In the genomic region with DNA sequence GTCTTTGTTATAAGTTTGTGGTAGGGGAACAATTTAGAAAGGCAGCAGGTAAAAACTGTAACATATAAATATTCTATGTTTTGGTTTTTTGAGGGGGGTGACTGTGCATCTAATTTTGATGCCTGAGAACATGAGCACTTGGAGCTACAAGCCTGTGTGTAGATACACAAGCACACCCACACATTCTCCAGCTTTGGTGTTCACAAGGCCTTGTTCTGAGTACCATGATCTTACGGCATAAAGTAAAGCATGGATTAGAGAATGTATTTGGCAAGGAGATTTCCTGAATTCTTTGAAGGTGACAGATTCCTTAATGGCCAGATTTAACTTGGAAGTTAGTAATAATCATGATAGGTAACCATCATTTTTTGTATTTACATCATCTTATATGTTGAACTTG, we compare ENCODE assay signal across 13 cellular contexts. TPM values are rescaled to one million over a fixed set of nuclear protein-coding genes. Genes with fewer than 3 reads are reported as not detected.
DNase-seq lines count a peak whose midpoint lies in the region; FAIRE-seq and TF ChIP-seq lines count a peak whose summit lies in the region.
"Had no signal": no experiment of that assay in that cellular context is flagged by ENCODE, and none has a peak within 500 bp of the region (broad histone marks: within the 10 kb centered on the region; RNA-seq: fewer than 3 reads in every experiment).

No MANE protein-coding gene starts in this region.

- DNase-seq in GM23248: peak; percentile 34
- peak; percentile 12 for DNase-seq in MG63
- peak; percentile 67 for DNase-seq in astrocyte (ENCODE audit: low read depth)
- DNase-seq in osteoblast (ENCODE audit: insufficient read length, low spot score, missing footprints): no peak
- no peak for DNase-seq in WERI-Rb-1
- no peak for DNase-seq in NCI-H2196 treated with DMSO at 0.1 percent for 48 hours (lab: John Stamatoyannopoulos, UW; ENCODE audit: unreplicated experiment)
- no peak for DNase-seq in T1000 (lab: John Stamatoyannopoulos, UW)
- no peak for DNase-seq in NCI-H1105 treated with DMSO at 0.1 percent for 48 hours (lab: John Stamatoyannopoulos, UW)
- DNase-seq: NCI-H1048, NCI-H345, Peyer's patch had no signal

- no peak overlapping the region for H3K27ac Mint-ChIP-seq in astrocyte (ENCODE audit: unreplicated experiment)

- no peaks in the 10 kb centered on the region for H3K9me3 ChIP-seq in GM23248 (ENCODE audit: low read depth)
- peaks cover 2% of the 10 kb centered on the region; the same call in 1 of the 2 replicates for H3K9me3 ChIP-seq in MG63
- H3K9me3 ChIP-seq in astrocyte (ENCODE audit: insufficient read depth, low read depth, low read length): no peaks in the 10 kb centered on the region
- H3K9me3 ChIP-seq in osteoblast (ENCODE audit: low read depth, low read length): no peaks in the 10 kb centered on the region
- H3K9me3 ChIP-seq in WERI-Rb-1 (ENCODE audit: severe bottlenecking): no peaks in the 10 kb centered on the region
- H3K9me3 ChIP-seq: Peyer's patch had no signal

- WGBS in GM23248 (ENCODE audit: low coverage in 1 of 2, low lambda C conversion rate in 2 of 2, missing lambda C conversion rate in 2 of 2), 2 experiments: 48 to 66% methylated on average over 1 of the region's 1 CpG

- no peaks in the 10 kb centered on the region for H3K27me3 Mint-ChIP-seq in astrocyte (ENCODE audit: low read depth, unreplicated experiment)

- in situ Hi-C loops in GM23248 (cut with MboI): no loop called here

- TF ChIP-seq CTCF in astrocyte (IDR thresholded peaks at IDR 0.05; ENCODE audit: insufficient read depth, low read depth, low read length): no peak
- no peak for TF ChIP-seq CTCF in osteoblast (IDR thresholded peaks at IDR 0.05; ENCODE audit: extremely low read depth, low read depth, low read length)
- no peak for TF ChIP-seq CTCF in WERI-Rb-1 (IDR thresholded peaks at IDR 0.05; ENCODE audit: low read depth, low read length)

- H3K27me3 ChIP-seq in GM23248 (replicated peaks; ENCODE audit: insufficient read depth): no peaks in the 10 kb centered on the region
- H3K27me3 ChIP-seq in MG63: no peaks in the 10 kb centered on the region
- H3K27me3 ChIP-seq in astrocyte (ENCODE audit: insufficient read depth, low read length): no peaks in the 10 kb centered on the region
- no peaks in the 10 kb centered on the region for H3K27me3 ChIP-seq in osteoblast (ENCODE audit: insufficient read depth, low read length)
- H3K27me3 ChIP-seq in WERI-Rb-1 (ENCODE audit: insufficient read depth, low read depth, severe bottlenecking): no peaks in the 10 kb centered on the region
- H3K27me3 ChIP-seq: Peyer's patch had no signal

- no peaks in the 10 kb centered on the region for H4K20me1 ChIP-seq in GM23248 (ENCODE audit: insufficient read depth)
- H4K20me1 ChIP-seq in astrocyte (ENCODE audit: insufficient read depth, low read length): no peaks in the 10 kb centered on the region
- H4K20me1 ChIP-seq in osteoblast (ENCODE audit: insufficient read depth, low read length): no peaks in the 10 kb centered on the region

- peaks cover 7% of the 10 kb centered on the region for H3K4me1 Mint-ChIP-seq in astrocyte (ENCODE audit: low read depth, unreplicated experiment)

- no peak overlapping the region for H3K4me3 ChIP-seq in GM23248
- no peak overlapping the region for H3K4me3 ChIP-seq in MG63
- no peak overlapping the region for H3K4me3 ChIP-seq in astrocyte (ENCODE audit: insufficient read depth, low read depth, low read length)
- no peak overlapping the region for H3K4me3 ChIP-seq in osteoblast (ENCODE audit: insufficient read depth, low read length)
- no peak overlapping the region for H3K4me3 ChIP-seq in WERI-Rb-1 (ENCODE audit: low read depth, low read length)
- H3K4me3 ChIP-seq: BLaER1 treated with 17β-estradiol and CSF1 and Interleukin-3, amounts not matched to agents 10 nM and 100 nM; Peyer's patch had no signal

- peak; percentile 5 for FAIRE-seq in astrocyte (lab: Jason Lieb, UNC)
- FAIRE-seq: HTR-8/SVneo had no signal

- no peaks in the 10 kb centered on the region for H3K9me3 Mint-ChIP-seq in astrocyte (ENCODE audit: unreplicated experiment)

- H3K4me2 ChIP-seq in GM23248 (ENCODE audit: unreplicated experiment) (peak overlapping the region; percentile 1), astrocyte (ENCODE audit: low read length) (no peak overlapping the region), osteoblast (ENCODE audit: insufficient read depth, low read length) (no peak overlapping the region)

- H3K4me1 ChIP-seq in GM23248 (ENCODE audit: insufficient read depth): peaks cover 27% of the 10 kb centered on the region
- H3K4me1 ChIP-seq in astrocyte (ENCODE audit: insufficient read depth, low read length): no peaks in the 10 kb centered on the region
- H3K4me1 ChIP-seq in osteoblast (ENCODE audit: insufficient read depth, low read length): peaks cover 34% of the 10 kb centered on the region

- H3K79me2 ChIP-seq in GM23248 (ENCODE audit: insufficient read depth): peaks cover 84% of the 10 kb centered on the region
- H3K79me2 ChIP-seq in astrocyte (ENCODE audit: insufficient read depth, low read length): peaks cover 44% of the 10 kb centered on the region
- peaks cover 77% of the 10 kb centered on the region for H3K79me2 ChIP-seq in osteoblast (ENCODE audit: insufficient read depth, low read length)

- H3K4me3 Mint-ChIP-seq in astrocyte (ENCODE audit: unreplicated experiment): no peak overlapping the region

- no peaks in the 10 kb centered on the region; the same call in 1 of the 2 replicates for H3K36me3 ChIP-seq in GM23248 (ENCODE audit: low read depth)
- H3K36me3 ChIP-seq in MG63: peaks cover 21% of the 10 kb centered on the region
- no peaks in the 10 kb centered on the region for H3K36me3 ChIP-seq in astrocyte (ENCODE audit: insufficient read depth, low read length)
- H3K36me3 ChIP-seq in osteoblast (ENCODE audit: insufficient read depth, low read length): no peaks in the 10 kb centered on the region
- H3K36me3 ChIP-seq in WERI-Rb-1: no peaks in the 10 kb centered on the region; the same call in 1 of the 2 replicates
- H3K36me3 ChIP-seq: Peyer's patch had no signal

- H3K9me2 ChIP-seq in GM23248 (ENCODE audit: insufficient read depth): no peaks in the 10 kb centered on the region

- H3K9ac ChIP-seq in GM23248 (no peak overlapping the region), astrocyte (ENCODE audit: low read length) (no peak overlapping the region)
- H3K9ac ChIP-seq: BLaER1 treated with 17β-estradiol and CSF1 and Interleukin-3, amounts not matched to agents 10 nM and 100 nM had no signal

- H3K27ac ChIP-seq in GM23248: no peak overlapping the region
- H3K27ac ChIP-seq in astrocyte (ENCODE audit: low read depth, low read length): no peak overlapping the region
- peak overlapping the region; percentile 80 for H3K27ac ChIP-seq in osteoblast (ENCODE audit: low read depth, low read length)
- H3K27ac ChIP-seq in WERI-Rb-1: no peak overlapping the region
- H3K27ac ChIP-seq: BLaER1 treated with 17β-estradiol and CSF1 and Interleukin-3, amounts not matched to agents 10 nM and 100 nM; Peyer's patch had no signal

- H3K36me3 Mint-ChIP-seq in astrocyte (ENCODE audit: low read depth, unreplicated experiment): peaks cover 14% of the 10 kb centered on the region

- H2AFZ ChIP-seq in GM23248 (no peak overlapping the region), astrocyte (ENCODE audit: low read depth, low read length) (no peak overlapping the region), osteoblast (ENCODE audit: low read length) (no peak overlapping the region)

- H3F3A ChIP-seq in GM23248 (ENCODE audit: insufficient read depth): peaks cover 33% of the 10 kb centered on the region

RNA-seq across cellular contexts. Expression of gene MAP3K20, which starts 42.7 kb away (rescaled TPM):
- total RNA-seq in GM23248 (2014; rRNA removed; shearing (Covaris generic)): 55.0 and 57.3 TPM in 2 replicates
- 68.9 and 71.6 TPM in 2 replicates for polyA plus RNA-seq in GM23248 (2016; fragmentation: Nextera tagmentation; extraction: Ambion mirVana)
- total RNA-seq in MG63 (2014; rRNA removed; shearing (Covaris generic); ENCODE audit: low replicate concordance): 32.8 and 53.5 TPM in 2 replicates
- 41.2 and 42.4 TPM in 2 replicates for total RNA-seq in astrocyte
- 55.7 and 56.1 TPM in 2 replicates for total RNA-seq in osteoblast

Comparison
In these comparisons a context has a peak if more than half of its experiments do, and no peak if none do; other contexts are left out.
1. DNase-seq: peak in GM23248 (single experiment), MG63 (single experiment) and astrocyte (single experiment); none in osteoblast (single experiment), WERI-Rb-1 (single experiment), NCI-H2196 treated with DMSO at 0.1 percent for 48 hours (single experiment), T1000 (single experiment) and NCI-H1105 treated with DMSO at 0.1 percent for 48 hours (single experiment).